24 cellular contexts compared by ENCODE assay signal in the genomic region with DNA sequence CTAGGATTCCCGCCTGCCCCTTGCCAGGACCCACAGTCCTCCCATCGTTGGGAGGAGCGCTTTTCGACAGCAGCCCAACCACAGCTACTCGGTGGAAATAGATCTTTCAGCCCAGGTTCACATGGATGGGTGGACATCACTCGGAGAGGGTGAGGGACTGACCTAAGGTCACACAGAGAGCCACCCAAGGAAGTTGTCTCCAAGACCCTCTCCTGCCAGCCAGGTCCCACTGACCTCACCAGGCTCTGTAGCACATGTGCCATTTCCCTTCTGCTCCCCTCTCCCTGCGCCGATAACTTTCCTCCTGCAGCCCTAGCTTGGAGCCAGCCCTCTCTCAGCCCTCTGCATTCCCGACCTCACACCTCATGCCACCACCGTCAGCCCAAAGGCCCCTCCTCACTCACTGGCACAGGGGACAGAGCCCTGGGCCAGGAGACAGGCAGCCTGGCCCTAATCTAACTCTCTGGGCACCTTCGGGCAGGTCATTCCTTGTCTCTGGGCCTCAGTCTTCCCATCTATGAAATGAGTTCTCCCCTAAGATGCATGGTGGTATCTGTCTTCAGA. TPM values are rescaled to one million over a fixed set of nuclear protein-coding genes. Genes with fewer than 3 reads are reported as not detected.
DNase-seq lines count a peak whose midpoint lies in the region; ATAC-seq, FAIRE-seq and TF ChIP-seq lines count a peak whose summit lies in the region.
"Had no signal": no experiment of that assay in that cellular context is flagged by ENCODE, and none has a peak within 500 bp of the region (broad histone marks: within the 10 kb centered on the region; RNA-seq: fewer than 3 reads in every experiment).

No MANE protein-coding gene starts in this region.

- H3K27ac Mint-ChIP-seq in GM23338, result peak overlapping the region; percentile 29; the same call in 1 of the 2 replicates
- H3K27ac Mint-ChIP-seq: CD4-positive, alpha-beta memory T cell; HFFc6 had no signal

- H4K20me1 ChIP-seq in GM23338 (replicated peaks; ENCODE audit: insufficient read depth), result no peaks in the 10 kb centered on the region; the same call in 1 of the 2 replicates
- H4K20me1 ChIP-seq in H1 (replicated peaks in 1 of 2; ENCODE audit: control insufficient read depth in 1 of 2, insufficient read depth in 2 of 2, low read length in 2 of 2), result peaks cover 5 to 10% of the 10 kb centered on the region in 2 experiments

- no peaks in the 10 kb centered on the region for H3K79me1 ChIP-seq in H1 (ENCODE audit: low read depth, low read length)

- no peak overlapping the region for H4K91ac ChIP-seq in H1 (replicated peaks; ENCODE audit: insufficient read length, low read length)

- peaks cover 6% of the 10 kb centered on the region; the same call in 1 of the 2 replicates for H3F3A ChIP-seq in GM23338 (replicated peaks; ENCODE audit: low read depth)

- no peak overlapping the region for H3K23ac ChIP-seq in H1 (ENCODE audit: insufficient read length)

- H3K79me2 ChIP-seq in GM23338 (replicated peaks; ENCODE audit: insufficient read depth) (no peaks in the 10 kb centered on the region), H1 (ENCODE audit: control insufficient read depth in 1 of 2, insufficient read depth in 2 of 2, low read length in 2 of 2) (no peaks in the 10 kb centered on the region)

- no peaks in the 10 kb centered on the region for H3K9me3 Mint-ChIP-seq in GM23338
- H3K9me3 Mint-ChIP-seq: CD4-positive, alpha-beta memory T cell; HFFc6 had no signal

- no peak for TF ChIP-seq POLR2A in H1 (IDR thresholded peaks at IDR 0.05; ENCODE audit: control extremely low read depth in 1 of 2, low read depth in 2 of 2, low read length in 2 of 2)

- no peak overlapping the region for H3K4me3 Mint-ChIP-seq in GM23338
- H3K4me3 Mint-ChIP-seq: CD4-positive, alpha-beta memory T cell; HFFc6 had no signal

- CTCF ChIA-PET in H1 (lab: Charles Lee; ENCODE audit: partially characterized antibody), result interaction anchor here (7.4 kb wide), 1 partner anchor 16 kb away, joined by 78 read pairs; no protein-coding TSS in a partner anchor

- H3K9me2 ChIP-seq in GM23338 (ENCODE audit: insufficient read depth), result no peaks in the 10 kb centered on the region

- TF ChIP-seq CTCF in GM23338 (conservative IDR thresholded peaks at IDR 0.05; ENCODE audit: low read depth in 2 of 2), result no peak
- no peak for TF ChIP-seq CTCF in H1 (IDR thresholded peaks at IDR 0.05; ENCODE audit: control extremely low read depth in 1 of 3, insufficient read depth in 1 of 3, low read depth in 1 of 3, low read length in 3 of 3)
- TF ChIP-seq CTCF in BE2C (IDR thresholded peaks at IDR 0.05; ENCODE audit: low read depth, low read length), result no peak

- no peak overlapping the region for H2BK12ac ChIP-seq in H1 (ENCODE audit: low read depth, low read length)

- H3K18ac ChIP-seq in H1 (ENCODE audit: extremely low read depth, low read length), result no peak overlapping the region

- no peak for FAIRE-seq in H1 (lab: Jason Lieb, UNC)
- FAIRE-seq: A549, GM12878 had no signal

- H2AK5ac ChIP-seq in H1 (ENCODE audit: low read depth, low read length), result no peak overlapping the region

- POLR2A ChIA-PET in H1 (lab: Charles Lee; ENCODE audit: partially characterized antibody), result interaction anchor here (0.5 to 3.5 kb wide), 7 partner anchors 8 to 40 kb away, joined by 3 to 14 read pairs (median 5); partner anchors contain the start of gene KDELR3

- no peak overlapping the region for H3K4ac ChIP-seq in H1 (replicated peaks; ENCODE audit: insufficient read length, low read depth, low read length)

- H4K5ac ChIP-seq in H1 (ENCODE audit: insufficient read length, low read depth, low read length), result no peak overlapping the region

- H3K56ac ChIP-seq in H1 (replicated peaks; ENCODE audit: insufficient read length, low read depth, low read length), result no peak overlapping the region

- H3K4me3 ChIP-seq in GM23338 (no peak overlapping the region), H1 (ENCODE audit: extremely low read depth in 1 of 4, insufficient read depth in 2 of 4, low read depth in 3 of 4, low read length in 4 of 4) (no peak overlapping the region), right cardiac atrium (ENCODE audit: low read length) (no peak overlapping the region), BE2C (ENCODE audit: low read depth, low read length) (no peak overlapping the region)
- H3K4me3 ChIP-seq: A549, BLaER1, GM12878 had no signal

- intact Hi-C loops in right cardiac atrium (cut with DNase I), result no loop called here

- TF ChIP-seq EP300 in H1 (IDR thresholded peaks at IDR 0.05; ENCODE audit: borderline replicate concordance in 1 of 2, low read depth in 2 of 2, low read length in 2 of 2), result no peak

- H3K4me2 ChIP-seq in GM23338 (no peak overlapping the region), H1 (ENCODE audit: insufficient read depth in 1 of 2, low read depth in 2 of 2, low read length in 2 of 2) (no peak overlapping the region)
- H3K4me2 ChIP-seq: A549, BLaER1, KMS-11 had no signal

- H3K4me1 ChIP-seq in GM23338 (ENCODE audit: insufficient read depth) (peaks cover 8% of the 10 kb centered on the region; the same call in 1 of the 2 replicates), H1 (replicated peaks in 1 of 4; ENCODE audit: control insufficient read depth in 3 of 4, insufficient read depth in 4 of 4, low read length in 3 of 4) (peaks cover 0 to 16% (median 8%) of the 10 kb centered on the region in 4 experiments; a peak in 6 of 7 replicates), right cardiac atrium (ENCODE audit: control insufficient read depth, insufficient read depth, low read length) (peaks cover 5% of the 10 kb centered on the region), BE2C (no peaks in the 10 kb centered on the region)
- H3K4me1 ChIP-seq: A549 had no signal

- no peak overlapping the region for H2BK20ac ChIP-seq in H1 (ENCODE audit: low read length)

- H3K27me3 ChIP-seq in GM23338 (ENCODE audit: insufficient read depth), result peaks cover 30% of the 10 kb centered on the region
- peaks cover 14 to 28% (median 23%) of the 10 kb centered on the region in 4 experiments for H3K27me3 ChIP-seq in H1 (replicated peaks in 1 of 4; ENCODE audit: control insufficient read depth in 3 of 4, extremely low read depth in 1 of 4, insufficient read depth in 3 of 4, low read length in 3 of 4)
- H3K27me3 ChIP-seq in right cardiac atrium (ENCODE audit: control insufficient read depth, insufficient read depth), result no peaks in the 10 kb centered on the region
- H3K27me3 ChIP-seq in BE2C, result peaks cover 39% of the 10 kb centered on the region

- H3K27me3 Mint-ChIP-seq in GM23338 (ENCODE audit: insufficient read depth, low read depth, poor library complexity), result peaks cover 40% of the 10 kb centered on the region

- H3K23me2 ChIP-seq in H1 (ENCODE audit: low read depth, low read length), result peaks cover 13% of the 10 kb centered on the region; the same call in 1 of the 2 replicates

- 88% methylated on average over 11 of the region's 11 CpGs; no CpG with 5 or more reads in 1 of the 2 experiments for WGBS in H1 (ENCODE audit: extremely low coverage in 1 of 2, insufficient coverage in 1 of 2, insufficient read length in 1 of 2, insufficient replicate concordance in 2 of 2, low coverage in 1 of 2, low lambda C conversion rate in 2 of 2, missing lambda C conversion rate in 1 of 2), 2 experiments
- 40% methylated on average over 11 of the region's 11 CpGs for WGBS in right cardiac atrium

- H2BK120ac ChIP-seq in H1 (replicated peaks; ENCODE audit: low read depth, low read length), result no peak overlapping the region

- H3K27ac ChIP-seq in GM23338 (ENCODE audit: low read depth) (no peak overlapping the region), angular gyrus (ENCODE audit: low read depth, low read length) (peak overlapping the region; percentile 77), H1 (ENCODE audit: low read depth, low read length) (no peak overlapping the region), right cardiac atrium (ENCODE audit: low read length) (peak overlapping the region; percentile 96)
- H3K27ac ChIP-seq: A549, BLaER1, KMS-11 had no signal

- H3K14ac ChIP-seq in H1 (ENCODE audit: insufficient read length), result no peak overlapping the region

- no peak overlapping the region for H2BK5ac ChIP-seq in H1 (ENCODE audit: low read depth, low read length)

- H2BK15ac ChIP-seq in H1 (ENCODE audit: low read length), result peak overlapping the region; percentile 23; the same call in 1 of the 2 replicates

- DNase-seq in GM23338 (ENCODE audit: low spot score) (no peak), H1 (ENCODE audit: low read depth in 1 of 2, low spot score in 2 of 2) (no peak), right cardiac atrium (peak in 1 of 3 donors; percentile 76), BE2C (no peak), NCI-H345 treated with DMSO at 0.1 percent for 48 hours (lab: John Stamatoyannopoulos, UW; ENCODE audit: unreplicated experiment) (no peak)
- DNase-seq in activated CD8-positive, alpha-beta memory T cell treated with anti-CD3 and anti-CD28 coated beads, Interleukin-2, amount 50 U/mL, for 4 hours, result no peak
- DNase-seq: Calu3; CD4-positive, alpha-beta memory T cell; EL; HFFc6; NCI-H1417 treated with DMSO at 0.1 percent for 48 hours; NCI-H187 treated with DMSO at 0.1 percent for 48 hours; NCI-H2227 treated with DMSO at 0.1 percent for 48 hours; NCI-H524; NCI-H82; OCI-M1; SIG-M5 had no signal

- no peak overlapping the region for H2AFZ ChIP-seq in GM23338
- H2AFZ ChIP-seq in H1 (ENCODE audit: low read length), result no peak overlapping the region

- H3K9ac ChIP-seq in H1 (replicated peaks in 1 of 4; ENCODE audit: extremely low read depth in 1 of 4, low read depth in 3 of 4, low read length in 3 of 4), result no peak overlapping the region
- H3K9ac ChIP-seq: BLaER1, KMS-11 had no signal

- no peaks in the 10 kb centered on the region for H3K9me3 ChIP-seq in H1 (ENCODE audit: insufficient read depth in 2 of 2, low read depth in 1 of 2, low read length in 1 of 2)
- no peaks in the 10 kb centered on the region for H3K9me3 ChIP-seq in right cardiac atrium (ENCODE audit: control insufficient read depth, low read length)
- H3K9me3 ChIP-seq in BE2C, result no peaks in the 10 kb centered on the region
- H3K9me3 ChIP-seq: A549, BLaER1 had no signal

- no peak overlapping the region for H4K8ac ChIP-seq in H1 (ENCODE audit: extremely low read depth, insufficient read depth, low read length)

- no peaks in the 10 kb centered on the region for H3K36me3 Mint-ChIP-seq in GM23338 (ENCODE audit: low read depth)
- H3K36me3 Mint-ChIP-seq: CD4-positive, alpha-beta memory T cell had no signal

- ATAC-seq in GM23338 (peak; percentile 9; the same call in 2 of the 3 replicates), right cardiac atrium (peak; percentile 47 to 49), GM21367 (IDR thresholded peaks at IDR 0.05; ENCODE audit: unreplicated experiment) (no peak)
- ATAC-seq: GM12878 had no signal

- H3K36me3 ChIP-seq in GM23338 (ENCODE audit: insufficient read depth), result no peaks in the 10 kb centered on the region
- H3K36me3 ChIP-seq in H1 (ENCODE audit: control insufficient read depth in 2 of 4, insufficient read depth in 4 of 4, low read length in 3 of 4), result no peaks in the 10 kb centered on the region; a peak in 1 of 8 replicates
- H3K36me3 ChIP-seq in BE2C, result no peaks in the 10 kb centered on the region
- H3K36me3 ChIP-seq: BLaER1 had no signal

- no peak for TF ChIP-seq RAD21 in H1 (IDR thresholded peaks at IDR 0.05 in 1 of 2, conservative IDR thresholded peaks at IDR 0.05 in 1 of 2; ENCODE audit: low read depth in 2 of 2, low read length in 2 of 2)

- peaks cover 30% of the 10 kb centered on the region for H3K4me1 Mint-ChIP-seq in GM23338

RNA-seq across cellular contexts. Expression of gene KCNJ4, which starts 4.7 kb away (rescaled TPM):
- total RNA-seq in GM23338 (2014; rRNA removed; shearing (Covaris generic)), result 1.3 TPM in 2 replicates
- polyA plus RNA-seq in GM23338 (2016; fragmentation: Nextera tagmentation; extraction: Ambion mirVana), result 0.23 and 0.28 TPM in 2 replicates
- total RNA-seq in H1 (2021; fragmentation: NEBNext Ultra II Directional; extraction: Animal tissue kit (Norgen Biotek cat#: 25700)), result 2.2 and 2.3 TPM in 2 replicates
- polyA plus RNA-seq in H1 (2011; rRNA removed), result 1.4 TPM in 2 replicates
- 1.3 TPM for polyA plus RNA-seq in H1 (2011; cell fraction: cytosol; rRNA removed)
- 1.2 TPM for polyA plus RNA-seq in H1 (2011; cell fraction: nucleus; rRNA removed)
- polyA plus RNA-seq in H1 (2012, experiment 1 of 2), result 1.0 to 3.7 TPM (median 2.6 TPM) in 4 replicates
- polyA plus RNA-seq in H1 (2012, experiment 2 of 2), result 1.2 TPM
- 1.2 TPM for polyA plus RNA-seq in H1 (2013, experiment 1 of 2)
- 1.3 TPM for polyA plus RNA-seq in H1 (2013, experiment 2 of 2)
- 0.41 TPM in 2 replicates for polyA minus RNA-seq in H1 (2011; rRNA and poly(A)+ RNA removed)
- polyA minus RNA-seq in H1 (2011; cell fraction: cytosol; rRNA and poly(A)+ RNA removed), result 1.8 TPM
- polyA minus RNA-seq in H1 (2011; cell fraction: nucleus; rRNA and poly(A)+ RNA removed), result not detected
- total RNA-seq in right cardiac atrium, result 10 to 100 TPM; 15.7 to 40.5 (median 31.3) TPM
- 40.4 TPM for polyA plus RNA-seq in right cardiac atrium
- not detected for polyA plus RNA-seq in BE2C (2012; ENCODE audit: insufficient read depth, insufficient read length, low read depth)
- total RNA-seq: Calu3; CD4-positive, alpha-beta memory T cell; GM12878; HFFc6; HT-29 had no signal
- polyA plus RNA-seq: CD4-positive, alpha-beta memory T cell; GM12878 had no signal

RNA-seq across cellular contexts. Expression of gene KDELR3, which starts 17.6 kb away (rescaled TPM):
- 5.6 and 11.1 TPM in 2 replicates for total RNA-seq in GM23338 (2014; rRNA removed; shearing (Covaris generic))
- polyA plus RNA-seq in GM23338 (2016; fragmentation: Nextera tagmentation; extraction: Ambion mirVana), result 5.7 and 7.8 TPM in 2 replicates
- 7.8 and 7.9 TPM in 2 replicates for total RNA-seq in H1 (2021; fragmentation: NEBNext Ultra II Directional; extraction: Animal tissue kit (Norgen Biotek cat#: 25700))
- 8.0 and 13.0 TPM in 2 replicates for polyA plus RNA-seq in H1 (2011; rRNA removed)
- 7.9 TPM for polyA plus RNA-seq in H1 (2011; cell fraction: cytosol; rRNA removed)
- polyA plus RNA-seq in H1 (2011; cell fraction: nucleus; rRNA removed), result 4.4 TPM
- 6.7 to 7.7 TPM (median 7.3 TPM) in 4 replicates for polyA plus RNA-seq in H1 (2012, experiment 1 of 2)
- polyA plus RNA-seq in H1 (2012, experiment 2 of 2), result 4.7 TPM
- 14.5 TPM for polyA plus RNA-seq in H1 (2013, experiment 1 of 2)
- polyA plus RNA-seq in H1 (2013, experiment 2 of 2), result 19.3 TPM
- 7.5 and 13.4 TPM in 2 replicates for polyA minus RNA-seq in H1 (2011; rRNA and poly(A)+ RNA removed)
- 3.1 TPM for polyA minus RNA-seq in H1 (2011; cell fraction: cytosol; rRNA and poly(A)+ RNA removed)
- polyA minus RNA-seq in H1 (2011; cell fraction: nucleus; rRNA and poly(A)+ RNA removed), result 4.7 TPM
- 1 to 10 TPM; 5.0 to 8.3 (median 7.4) TPM for total RNA-seq in right cardiac atrium
- 7.9 TPM for polyA plus RNA-seq in right cardiac atrium
- not detected for polyA plus RNA-seq in BE2C (2012; ENCODE audit: insufficient read depth, insufficient read length, low read depth)
- total RNA-seq: CD4-positive, alpha-beta memory T cell had no signal

RNA-seq across cellular contexts. Expression of gene DDX17, which starts 55.8 kb away (rescaled TPM):
- total RNA-seq in GM23338 (2014; rRNA removed; shearing (Covaris generic)), result 452 and 603 TPM in 2 replicates
- polyA plus RNA-seq in GM23338 (2016; fragmentation: Nextera tagmentation; extraction: Ambion mirVana), result 88.0 and 91.0 TPM in 2 replicates
- total RNA-seq in H1 (2021; fragmentation: NEBNext Ultra II Directional; extraction: Animal tissue kit (Norgen Biotek cat#: 25700)), result 441 and 448 TPM in 2 replicates
- 437 and 698 TPM in 2 replicates for polyA plus RNA-seq in H1 (2011; rRNA removed)
- polyA plus RNA-seq in H1 (2011; cell fraction: cytosol; rRNA removed), result 503 TPM
- 1,685 TPM for polyA plus RNA-seq in H1 (2011; cell fraction: nucleus; rRNA removed)
- 247 to 297 TPM (median 278 TPM) in 4 replicates for polyA plus RNA-seq in H1 (2012, experiment 1 of 2)
- polyA plus RNA-seq in H1 (2012, experiment 2 of 2), result 43.0 TPM
- polyA plus RNA-seq in H1 (2013, experiment 1 of 2), result 243 TPM
- polyA plus RNA-seq in H1 (2013, experiment 2 of 2), result 214 TPM
- polyA minus RNA-seq in H1 (2011; rRNA and poly(A)+ RNA removed), result 707 and 1,020 TPM in 2 replicates
- 330 TPM for polyA minus RNA-seq in H1 (2011; cell fraction: cytosol; rRNA and poly(A)+ RNA removed)
- polyA minus RNA-seq in H1 (2011; cell fraction: nucleus; rRNA and poly(A)+ RNA removed), result 755 TPM
- 100 to 1,000 TPM; 216 to 253 (median 238) TPM for total RNA-seq in right cardiac atrium
- 134 TPM for polyA plus RNA-seq in right cardiac atrium
- 237 TPM for polyA plus RNA-seq in BE2C (2012; ENCODE audit: insufficient read depth, insufficient read length, low read depth)

Comparison
In these comparisons a context has a peak if more than half of its experiments do, and no peak if none do; other contexts are left out.
1. H3K27ac ChIP-seq: peak in angular gyrus (single experiment) and right cardiac atrium (single experiment); none in GM23338 (single experiment) and H1 (single experiment).